ENCODE assay signal across 9 cellular contexts in genomic region chr3:152026033-152026556, GRCh38.
DNase-seq lines count a peak whose midpoint lies in the region; TF ChIP-seq lines count a peak whose summit lies in the region.
"Had no signal": no experiment of that assay in that cellular context is flagged by ENCODE, and none has a peak within 500 bp of the region (broad histone marks: within the 10 kb centered on the region; RNA-seq: fewer than 3 reads in every experiment).

No MANE protein-coding gene starts in this region.

- DNase-seq in EH (ENCODE audit: low read depth) (peak; percentile 89), NB4 (ENCODE audit: low read depth) (peak; percentile 57), astrocyte of the hippocampus (ENCODE audit: low read depth, low spot score) (peak; percentile 65), myocyte (ENCODE audit: low read depth) (peak; percentile 31), activated T-cell treated with anti-CD3 and anti-CD28 coated beads for 4 hours (no peak), cerebellum (ENCODE audit: low spot score) (no peak), NCI-H1048 (lab: John Stamatoyannopoulos, UW) (no peak)
- DNase-seq in activated CD8-positive, alpha-beta memory T cell treated with anti-CD3 and anti-CD28 coated beads, Interleukin-2, amount 50 U/mL, for 48 hours, result no peak
- DNase-seq: activated CD4-positive, alpha-beta T cell treated with anti-CD3 and anti-CD28 coated beads for 36 hours had no signal

- no peak for TF ChIP-seq POLR2A in NB4 (IDR thresholded peaks at IDR 0.05; ENCODE audit: extremely low read depth, insufficient read length)

- TF ChIP-seq CTCF in NB4 (IDR thresholded peaks at IDR 0.05; ENCODE audit: low read depth, low read length), result no peak

- H3K4me3 ChIP-seq in NB4 (ENCODE audit: low read depth, low read length), result no peak overlapping the region

Comparison
In these comparisons a context has a peak if more than half of its experiments do, and no peak if none do; other contexts are left out.
1. DNase-seq: peak in EH (single experiment), NB4 (single experiment), astrocyte of the hippocampus (single experiment) and myocyte (single experiment); none in activated CD8-positive, alpha-beta memory T cell treated with anti-CD3 and anti-CD28 coated beads, Interleukin-2, amount 50 U/mL, for 48 hours (single experiment), activated T-cell treated with anti-CD3 and anti-CD28 coated beads for 4 hours (single experiment), cerebellum (single experiment) and NCI-H1048 (single experiment).